In the genomic region with DNA sequence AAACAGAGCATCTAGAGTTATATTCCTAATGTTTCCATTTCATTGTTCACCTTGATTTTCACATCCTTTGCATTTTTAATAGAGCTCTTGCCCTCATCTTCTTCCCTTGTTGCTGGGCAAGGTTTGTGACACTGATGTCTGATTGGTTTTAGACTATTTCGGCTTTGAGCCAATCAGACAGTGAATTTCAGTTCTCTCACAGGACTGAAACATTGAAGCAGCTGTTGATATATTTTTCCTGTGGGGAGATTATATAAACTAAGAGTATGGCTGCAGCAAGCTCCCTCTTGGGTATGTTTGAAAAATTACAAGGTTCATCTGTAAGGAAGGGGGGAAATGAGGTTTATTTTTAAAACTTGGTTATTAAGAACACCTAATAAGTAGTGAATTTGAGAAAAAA, we compare ENCODE assay signal across 8 cellular contexts. TPM values are rescaled to one million over a fixed set of nuclear protein-coding genes. Genes with fewer than 3 reads are reported as not detected.
DNase-seq lines count a peak whose midpoint lies in the region; ATAC-seq and TF ChIP-seq lines count a peak whose summit lies in the region.

No MANE protein-coding gene starts in this region.

- ATAC-seq in stimulated activated naive CD8-positive, alpha-beta T cell treated with anti-CD3 and anti-CD28 coated beads, Interleukin-15, amount 100 ng/mL, for 72 hours, result peak; percentile 94
- no peak for ATAC-seq in GM21367 (IDR thresholded peaks at IDR 0.05; ENCODE audit: unreplicated experiment)

- H3K4me3 ChIP-seq in testis, result no peak overlapping the region

- H3K4me1 ChIP-seq in testis, result peaks cover 5% of the 10 kb centered on the region

- H3K9me3 Mint-ChIP-seq in activated T-cell treated with anti-CD3 and anti-CD28 coated beads, Interleukin-2, amount 50 U/mL, for 24 hours, result peaks cover 11% of the 10 kb centered on the region
- peaks cover 0 to 8% of the 10 kb centered on the region in 2 donors for H3K9me3 Mint-ChIP-seq in stimulated activated naive CD8-positive, alpha-beta T cell treated with anti-CD3 and anti-CD28 coated beads, Interleukin-15, amount 100 ng/mL, for 72 hours

- WGBS in testis, 2 donors, result 68 to 77% methylated on average over 1 of the region's 1 CpG

- no peak for DNase-seq in activated T-cell treated with anti-CD3 and anti-CD28 coated beads, Interleukin-2, amount 50 U/mL, for 24 hours
- no peak for DNase-seq in activated T-cell treated with anti-CD3 and anti-CD28 coated beads for 4 hours
- DNase-seq in NCI-H226, result peak; percentile 28
- DNase-seq in astrocyte of the hippocampus (ENCODE audit: low read depth, low spot score), result peak; percentile 82
- DNase-seq in iPS-NIHi7 (ENCODE audit: extremely low spot score), result peak; percentile 27
- DNase-seq in stimulated activated naive CD8-positive, alpha-beta T cell treated with anti-CD3 and anti-CD28 coated beads, Interleukin-15, amount 100 ng/mL, for 72 hours, result peak; percentile 31 to 43
- no peak for DNase-seq in testis

- H3K27ac Mint-ChIP-seq in activated T-cell treated with anti-CD3 and anti-CD28 coated beads, Interleukin-2, amount 50 U/mL, for 24 hours, result peak overlapping the region; percentile 22
- H3K27ac Mint-ChIP-seq in stimulated activated naive CD8-positive, alpha-beta T cell treated with anti-CD3 and anti-CD28 coated beads, Interleukin-15, amount 100 ng/mL, for 72 hours, result peak overlapping the region in 1 of 2 donors; percentile 47

- intact Hi-C loops in testis (cut with DNase I; ENCODE audit: low total_unique reads), result no loop called here

- peaks cover 37% of the 10 kb centered on the region for H3K36me3 Mint-ChIP-seq in activated T-cell treated with anti-CD3 and anti-CD28 coated beads, Interleukin-2, amount 50 U/mL, for 24 hours (ENCODE audit: low read depth)

- H3K4me3 Mint-ChIP-seq in activated T-cell treated with anti-CD3 and anti-CD28 coated beads, Interleukin-2, amount 50 U/mL, for 24 hours, result no peak overlapping the region
- peak overlapping the region; percentile 38 to 81 for H3K4me3 Mint-ChIP-seq in stimulated activated naive CD8-positive, alpha-beta T cell treated with anti-CD3 and anti-CD28 coated beads, Interleukin-15, amount 100 ng/mL, for 72 hours

- H3K9me3 ChIP-seq in testis, result no peaks in the 10 kb centered on the region

- H3K4me1 Mint-ChIP-seq in activated T-cell treated with anti-CD3 and anti-CD28 coated beads, Interleukin-2, amount 50 U/mL, for 24 hours (ENCODE audit: low read depth), result peaks cover 66% of the 10 kb centered on the region
- H3K4me1 Mint-ChIP-seq in stimulated activated naive CD8-positive, alpha-beta T cell treated with anti-CD3 and anti-CD28 coated beads, Interleukin-15, amount 100 ng/mL, for 72 hours, result peaks cover 54% of the 10 kb centered on the region

- TF ChIP-seq POLR2A in testis (IDR thresholded peaks at IDR 0.05), result no peak

- no peak for TF ChIP-seq CTCF in testis (IDR thresholded peaks at IDR 0.05)

- H3K27me3 ChIP-seq in testis, result no peaks in the 10 kb centered on the region

- H3K27ac ChIP-seq in testis, result no peak overlapping the region

- no peaks in the 10 kb centered on the region for H3K36me3 ChIP-seq in testis (ENCODE audit: low read depth, missing control alignments)

- H3K27me3 Mint-ChIP-seq in activated T-cell treated with anti-CD3 and anti-CD28 coated beads, Interleukin-2, amount 50 U/mL, for 24 hours, result no peaks in the 10 kb centered on the region
- no peaks in the 10 kb centered on the region for H3K27me3 Mint-ChIP-seq in stimulated activated naive CD8-positive, alpha-beta T cell treated with anti-CD3 and anti-CD28 coated beads, Interleukin-15, amount 100 ng/mL, for 72 hours

RNA-seq across cellular contexts. Expression of a gene that starts 51.2 kb away (rescaled TPM):
- total RNA-seq in testis, result 10 to 100 TPM; 77.1 to 84.6 TPM
- polyA plus RNA-seq in testis (ENCODE audit: insufficient read depth, low read depth, low replicate concordance), result 71.0 TPM

Comparison
In these comparisons a context has a peak if more than half of its experiments do, and no peak if none do; other contexts are left out.
1. DNase-seq: peak in NCI-H226 (single experiment), astrocyte of the hippocampus (single experiment), iPS-NIHi7 (single experiment) and stimulated activated naive CD8-positive, alpha-beta T cell treated with anti-CD3 and anti-CD28 coated beads, Interleukin-15, amount 100 ng/mL, for 72 hours (2 of 2); none in activated T-cell treated with anti-CD3 and anti-CD28 coated beads, Interleukin-2, amount 50 U/mL, for 24 hours (single experiment), activated T-cell treated with anti-CD3 and anti-CD28 coated beads for 4 hours (single experiment) and testis (single experiment).